Comparison of ENCODE assay signal across 1 cellular context in the genomic region with DNA sequence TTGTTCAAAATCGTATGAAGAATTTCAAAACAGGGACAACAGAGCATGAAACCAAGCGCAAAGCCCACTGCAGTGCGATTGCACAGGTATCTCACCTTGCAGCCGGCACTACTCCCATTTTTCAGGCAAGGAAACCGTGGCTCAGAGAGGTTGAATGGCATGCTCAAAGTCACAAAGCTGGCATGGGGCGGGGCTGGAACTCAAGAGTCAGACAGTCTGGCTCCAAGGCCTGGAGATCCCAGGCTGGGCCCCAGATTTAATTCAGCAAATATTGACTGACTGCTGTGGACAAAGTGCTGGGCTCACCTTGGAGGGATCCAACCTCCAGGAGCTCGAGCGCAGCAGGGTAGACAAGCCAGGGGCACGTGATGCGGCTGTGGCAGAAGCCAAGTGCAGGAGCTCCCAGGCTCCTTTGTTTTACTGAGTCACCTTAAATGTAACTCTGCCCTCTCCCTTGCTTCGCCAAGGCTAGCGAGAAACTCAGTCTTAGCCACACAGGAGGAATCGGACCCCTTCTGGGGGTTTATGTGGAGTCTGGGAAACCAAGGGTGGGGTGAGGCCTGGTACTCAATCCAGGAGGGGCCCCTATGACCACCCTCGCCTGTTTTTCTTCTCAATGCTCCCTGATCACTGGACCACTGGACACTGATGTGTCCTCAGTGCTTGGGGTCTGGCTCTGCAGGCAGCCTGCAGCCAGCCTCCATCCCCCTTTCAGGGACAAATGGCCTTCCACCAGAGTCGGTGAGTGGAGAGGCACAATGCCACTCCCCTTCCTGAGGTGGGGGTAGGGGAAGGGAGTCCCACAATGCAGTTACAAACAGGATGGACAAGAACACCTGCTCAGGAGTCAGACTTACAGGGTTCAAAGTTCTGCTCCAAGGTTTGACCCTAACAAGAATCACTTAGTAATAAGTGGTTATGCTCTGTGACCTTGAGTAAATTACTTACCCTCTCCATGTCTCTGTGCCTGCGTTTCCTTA.
TF ChIP-seq lines count a peak whose summit lies in the region.

No MANE protein-coding gene starts in this region.

TF ChIP-seq in GM23338, 12 proteins besides CTCF, POLR2A, EP300 and RAD21 (continued from another document):
- TF ChIP-seq, protein P1, sequence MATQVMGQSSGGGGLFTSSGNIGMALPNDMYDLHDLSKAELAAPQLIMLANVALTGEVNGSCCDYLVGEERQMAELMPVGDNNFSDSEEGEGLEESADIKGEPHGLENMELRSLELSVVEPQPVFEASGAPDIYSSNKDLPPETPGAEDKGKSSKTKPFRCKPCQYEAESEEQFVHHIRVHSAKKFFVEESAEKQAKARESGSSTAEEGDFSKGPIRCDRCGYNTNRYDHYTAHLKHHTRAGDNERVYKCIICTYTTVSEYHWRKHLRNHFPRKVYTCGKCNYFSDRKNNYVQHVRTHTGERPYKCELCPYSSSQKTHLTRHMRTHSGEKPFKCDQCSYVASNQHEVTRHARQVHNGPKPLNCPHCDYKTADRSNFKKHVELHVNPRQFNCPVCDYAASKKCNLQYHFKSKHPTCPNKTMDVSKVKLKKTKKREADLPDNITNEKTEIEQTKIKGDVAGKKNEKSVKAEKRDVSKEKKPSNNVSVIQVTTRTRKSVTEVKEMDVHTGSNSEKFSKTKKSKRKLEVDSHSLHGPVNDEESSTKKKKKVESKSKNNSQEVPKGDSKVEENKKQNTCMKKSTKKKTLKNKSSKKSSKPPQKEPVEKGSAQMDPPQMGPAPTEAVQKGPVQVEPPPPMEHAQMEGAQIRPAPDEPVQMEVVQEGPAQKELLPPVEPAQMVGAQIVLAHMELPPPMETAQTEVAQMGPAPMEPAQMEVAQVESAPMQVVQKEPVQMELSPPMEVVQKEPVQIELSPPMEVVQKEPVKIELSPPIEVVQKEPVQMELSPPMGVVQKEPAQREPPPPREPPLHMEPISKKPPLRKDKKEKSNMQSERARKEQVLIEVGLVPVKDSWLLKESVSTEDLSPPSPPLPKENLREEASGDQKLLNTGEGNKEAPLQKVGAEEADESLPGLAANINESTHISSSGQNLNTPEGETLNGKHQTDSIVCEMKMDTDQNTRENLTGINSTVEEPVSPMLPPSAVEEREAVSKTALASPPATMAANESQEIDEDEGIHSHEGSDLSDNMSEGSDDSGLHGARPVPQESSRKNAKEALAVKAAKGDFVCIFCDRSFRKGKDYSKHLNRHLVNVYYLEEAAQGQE (IDR thresholded peaks at IDR 0.05; ENCODE audit: unreplicated experiment): no peak
- TF ChIP-seq STAT1 (IDR thresholded peaks at IDR 0.05; ENCODE audit: unreplicated experiment) (no peak), POLR2AphosphoS5 (IDR thresholded peaks at IDR 0.05; ENCODE audit: low read depth) (no peak), EZH2 (IDR thresholded peaks at IDR 0.05; ENCODE audit: low read depth, unreplicated experiment) (no peak)
- TF ChIP-seq, protein P2, sequence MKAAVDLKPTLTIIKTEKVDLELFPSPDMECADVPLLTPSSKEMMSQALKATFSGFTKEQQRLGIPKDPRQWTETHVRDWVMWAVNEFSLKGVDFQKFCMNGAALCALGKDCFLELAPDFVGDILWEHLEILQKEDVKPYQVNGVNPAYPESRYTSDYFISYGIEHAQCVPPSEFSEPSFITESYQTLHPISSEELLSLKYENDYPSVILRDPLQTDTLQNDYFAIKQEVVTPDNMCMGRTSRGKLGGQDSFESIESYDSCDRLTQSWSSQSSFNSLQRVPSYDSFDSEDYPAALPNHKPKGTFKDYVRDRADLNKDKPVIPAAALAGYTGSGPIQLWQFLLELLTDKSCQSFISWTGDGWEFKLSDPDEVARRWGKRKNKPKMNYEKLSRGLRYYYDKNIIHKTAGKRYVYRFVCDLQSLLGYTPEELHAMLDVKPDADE (IDR thresholded peaks at IDR 0.05): no peak
- TF ChIP-seq, protein P3, sequence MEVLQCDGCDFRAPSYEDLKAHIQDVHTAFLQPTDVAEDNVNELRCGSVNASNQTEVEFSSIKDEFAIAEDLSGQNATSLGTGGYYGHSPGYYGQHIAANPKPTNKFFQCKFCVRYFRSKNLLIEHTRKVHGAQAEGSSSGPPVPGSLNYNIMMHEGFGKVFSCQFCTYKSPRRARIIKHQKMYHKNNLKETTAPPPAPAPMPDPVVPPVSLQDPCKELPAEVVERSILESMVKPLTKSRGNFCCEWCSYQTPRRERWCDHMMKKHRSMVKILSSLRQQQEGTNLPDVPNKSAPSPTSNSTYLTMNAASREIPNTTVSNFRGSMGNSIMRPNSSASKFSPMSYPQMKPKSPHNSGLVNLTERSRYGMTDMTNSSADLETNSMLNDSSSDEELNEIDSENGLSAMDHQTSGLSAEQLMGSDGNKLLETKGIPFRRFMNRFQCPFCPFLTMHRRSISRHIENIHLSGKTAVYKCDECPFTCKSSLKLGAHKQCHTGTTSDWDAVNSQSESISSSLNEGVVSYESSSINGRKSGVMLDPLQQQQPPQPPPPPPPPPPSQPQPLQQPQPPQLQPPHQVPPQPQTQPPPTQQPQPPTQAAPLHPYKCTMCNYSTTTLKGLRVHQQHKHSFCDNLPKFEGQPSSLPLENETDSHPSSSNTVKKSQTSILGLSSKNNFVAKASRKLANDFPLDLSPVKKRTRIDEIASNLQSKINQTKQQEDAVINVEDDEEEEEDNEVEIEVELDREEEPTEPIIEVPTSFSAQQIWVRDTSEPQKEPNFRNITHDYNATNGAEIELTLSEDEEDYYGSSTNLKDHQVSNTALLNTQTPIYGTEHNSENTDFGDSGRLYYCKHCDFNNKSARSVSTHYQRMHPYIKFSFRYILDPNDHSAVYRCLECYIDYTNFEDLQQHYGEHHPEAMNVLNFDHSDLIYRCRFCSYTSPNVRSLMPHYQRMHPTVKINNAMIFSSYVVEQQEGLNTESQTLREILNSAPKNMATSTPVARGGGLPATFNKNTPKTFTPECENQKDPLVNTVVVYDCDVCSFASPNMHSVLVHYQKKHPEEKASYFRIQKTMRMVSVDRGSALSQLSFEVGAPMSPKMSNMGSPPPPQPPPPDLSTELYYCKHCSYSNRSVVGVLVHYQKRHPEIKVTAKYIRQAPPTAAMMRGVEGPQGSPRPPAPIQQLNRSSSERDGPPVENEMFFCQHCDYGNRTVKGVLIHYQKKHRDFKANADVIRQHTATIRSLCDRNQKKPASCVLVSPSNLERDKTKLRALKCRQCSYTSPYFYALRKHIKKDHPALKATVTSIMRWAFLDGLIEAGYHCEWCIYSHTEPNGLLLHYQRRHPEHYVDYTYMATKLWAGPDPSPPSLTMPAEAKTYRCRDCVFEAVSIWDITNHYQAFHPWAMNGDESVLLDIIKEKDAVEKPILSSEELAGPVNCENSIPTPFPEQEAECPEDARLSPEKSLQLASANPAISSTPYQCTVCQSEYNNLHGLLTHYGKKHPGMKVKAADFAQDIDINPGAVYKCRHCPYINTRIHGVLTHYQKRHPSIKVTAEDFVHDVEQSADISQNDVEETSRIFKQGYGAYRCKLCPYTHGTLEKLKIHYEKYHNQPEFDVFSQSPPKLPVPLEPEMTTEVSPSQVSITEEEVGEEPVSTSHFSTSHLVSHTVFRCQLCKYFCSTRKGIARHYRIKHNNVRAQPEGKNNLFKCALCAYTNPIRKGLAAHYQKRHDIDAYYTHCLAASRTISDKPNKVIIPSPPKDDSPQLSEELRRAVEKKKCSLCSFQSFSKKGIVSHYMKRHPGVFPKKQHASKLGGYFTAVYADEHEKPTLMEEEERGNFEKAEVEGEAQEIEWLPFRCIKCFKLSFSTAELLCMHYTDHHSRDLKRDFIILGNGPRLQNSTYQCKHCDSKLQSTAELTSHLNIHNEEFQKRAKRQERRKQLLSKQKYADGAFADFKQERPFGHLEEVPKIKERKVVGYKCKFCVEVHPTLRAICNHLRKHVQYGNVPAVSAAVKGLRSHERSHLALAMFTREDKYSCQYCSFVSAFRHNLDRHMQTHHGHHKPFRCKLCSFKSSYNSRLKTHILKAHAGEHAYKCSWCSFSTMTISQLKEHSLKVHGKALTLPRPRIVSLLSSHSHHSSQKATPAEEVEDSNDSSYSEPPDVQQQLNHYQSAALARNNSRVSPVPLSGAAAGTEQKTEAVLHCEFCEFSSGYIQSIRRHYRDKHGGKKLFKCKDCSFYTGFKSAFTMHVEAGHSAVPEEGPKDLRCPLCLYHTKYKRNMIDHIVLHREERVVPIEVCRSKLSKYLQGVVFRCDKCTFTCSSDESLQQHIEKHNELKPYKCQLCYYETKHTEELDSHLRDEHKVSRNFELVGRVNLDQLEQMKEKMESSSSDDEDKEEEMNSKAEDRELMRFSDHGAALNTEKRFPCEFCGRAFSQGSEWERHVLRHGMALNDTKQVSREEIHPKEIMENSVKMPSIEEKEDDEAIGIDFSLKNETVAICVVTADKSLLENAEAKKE (CRISPR knock-in tag; IDR thresholded peaks at IDR 0.05): no peak
